Comparison of ENCODE assay signal across 20 cellular contexts in the genomic region with DNA sequence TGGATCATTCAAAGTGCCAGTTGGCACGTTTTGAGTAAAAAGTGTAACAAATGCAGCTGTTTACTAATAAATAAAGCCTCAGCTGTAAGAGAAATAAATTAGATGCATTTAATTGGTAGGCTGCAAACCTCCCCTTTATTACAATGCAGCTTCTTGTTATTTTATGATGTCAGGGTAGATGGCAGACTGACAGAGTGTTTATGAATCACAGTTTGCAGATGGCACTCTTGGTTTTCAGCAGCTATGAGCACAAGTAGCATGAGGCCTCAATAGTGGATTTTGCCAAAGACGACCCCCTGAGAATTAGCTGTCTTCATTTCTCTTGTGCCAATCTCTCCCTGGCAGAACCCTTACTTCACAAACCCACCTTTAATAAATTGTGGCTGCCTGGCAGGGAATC.
"Had no signal": no experiment of that assay in that cellular context is flagged by ENCODE, and none has a peak within 500 bp of the region (broad histone marks: within the 10 kb centered on the region; RNA-seq: fewer than 3 reads in every experiment).

No MANE protein-coding gene starts in this region.

- H3K27ac ChIP-seq: colonic mucosa, esophagus muscularis mucosa, heart right ventricle, thoracic aorta, vagina had no signal

- H3K27me3 ChIP-seq: colonic mucosa, dorsolateral prefrontal cortex, esophagus muscularis mucosa, heart right ventricle, vagina had no signal

- DNase-seq: activated B cell treated with CpG ODN at 0.5 μM for 24 hours; activated CD4-positive, alpha-beta T cell treated with anti-CD3 and anti-CD28 coated beads for 36 hours; activated CD4-positive, alpha-beta T cell treated with anti-CD3 and anti-CD28 coated beads, Interleukin-2, amount 50 U/mL, for 48 hours; activated effector memory CD4-positive, alpha-beta T cell treated with Interleukin-2 at 50 U/mL for 16 hours; activated naive CD4-positive, alpha-beta T cell treated with anti-CD3 and anti-CD28 coated beads, Interleukin-2, amount 10 ng/mL, durations not matched to agents 7 days and 5 days; activated T-cell treated with anti-CD3 and anti-CD28 coated beads, Interleukin-2, amount 50 U/mL, for 72 hours; anterior cingulate cortex; colonic mucosa; dorsolateral prefrontal cortex; heart right ventricle; islet precursor cell; left cardiac atrium; nucleus accumbens; stimulated activated CD4-positive, alpha-beta T cell treated with anti-CD3 and anti-CD28 coated beads, Interleukin-4, amount 100 ng/mL, for 1 hour; stimulated activated naive CD4-positive, alpha-beta T cell; T-helper 1 cell had no signal

- H3K9me3 ChIP-seq: colonic mucosa, thoracic aorta, vagina had no signal

- H3K4me3 ChIP-seq: colonic mucosa, dorsolateral prefrontal cortex, esophagus muscularis mucosa, heart right ventricle, smooth muscle cell, thoracic aorta, vagina had no signal

- H3K36me3 ChIP-seq: colonic mucosa, esophagus muscularis mucosa, heart right ventricle, thoracic aorta, vagina had no signal

- H3K4me1 ChIP-seq: colonic mucosa, esophagus muscularis mucosa, heart right ventricle, vagina had no signal

- H3K4me2 ChIP-seq: smooth muscle cell had no signal
